1 cellular context compared by ENCODE assay signal in genomic region chr12:109726106-109726497, GRCh38.
TF ChIP-seq lines count a peak whose summit lies in the region.

No MANE protein-coding gene starts in this region.

TF ChIP-seq in neural cell, 6 proteins besides CTCF, POLR2A, EP300 and RAD21 (continued from another document):
- TF ChIP-seq REST (IDR thresholded peaks at IDR 0.05; ENCODE audit: borderline replicate concordance) (no peak), TAF1 (IDR thresholded peaks at IDR 0.05; ENCODE audit: low read depth) (no peak)
